In the genomic region with DNA sequence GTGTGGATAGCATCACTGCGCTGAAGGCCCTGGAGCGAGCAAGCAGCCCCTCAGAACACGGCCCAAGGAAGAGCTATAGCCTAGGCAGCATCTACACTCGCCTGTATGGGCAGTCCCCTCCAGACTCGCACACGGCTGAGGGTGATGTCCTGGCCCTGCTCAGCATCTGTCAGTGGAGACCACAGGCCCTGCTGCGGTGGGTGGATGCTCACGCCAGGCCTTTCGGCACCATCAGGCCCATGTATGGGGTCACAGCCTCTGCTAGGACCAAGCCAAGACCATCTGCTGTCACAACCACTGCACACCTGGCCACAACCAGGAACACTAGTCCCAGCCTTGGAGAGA, we compare ENCODE assay signal across 8 cellular contexts. TPM values are rescaled to one million over a fixed set of nuclear protein-coding genes. Genes with fewer than 3 reads are reported as not detected.
DNase-seq lines count a peak whose midpoint lies in the region; ATAC-seq and TF ChIP-seq lines count a peak whose summit lies in the region.

No MANE protein-coding gene starts in this region.

- 48 to 50% (median 50%) methylated on average over 9 of the region's 9 CpGs for WGBS in psoas muscle, 3 donors

- H3K4me2 ChIP-seq in DND-41 (ENCODE audit: insufficient read depth, low read length): peak overlapping the region; percentile 84
- peak overlapping the region; percentile 86 for H3K4me2 ChIP-seq in OCI-LY7 (ENCODE audit: low read length)

- H3K9me2 ChIP-seq in OCI-LY7 (ENCODE audit: insufficient read depth, low read length): no peaks in the 10 kb centered on the region

- peaks cover 49% of the 10 kb centered on the region for H3K36me3 ChIP-seq in DND-41 (ENCODE audit: insufficient read depth, low read length)
- H3K36me3 ChIP-seq in OCI-LY7 (ENCODE audit: insufficient read depth, low read length): peaks cover 36% of the 10 kb centered on the region
- H3K36me3 ChIP-seq in psoas muscle (ENCODE audit: insufficient read depth in 1 of 2, low read depth in 1 of 2): peaks cover 0 to 20% of the 10 kb centered on the region in 2 donors

- intact Hi-C loops in OCI-LY7 (cut with micrococcal nuclease; ENCODE audit: unreplicated experiment): loop anchor here (2.0 kb wide), 1 partner anchor 20 kb away; the partner anchor contains the start of gene ATRIP
- intact Hi-C loops in psoas muscle (cut with DNase I): loop anchor here (5.0 to 10.0 kb wide), 2 partner anchors 40 to 218 kb away; partner anchors contain the start of gene NCKIPSD (in 1 of the 2)

- H3K4me3 ChIP-seq in DND-41 (ENCODE audit: low read depth in 1 of 2, low read length in 2 of 2) (peak overlapping the region; percentile 35 to 67; a peak in 3 of 4 replicates), OCI-LY7 (ENCODE audit: low read depth, low read length, poor library complexity, severe bottlenecking) (peak overlapping the region; percentile 72), psoas muscle (peak overlapping the region; percentile 77)

- H3K4me1 ChIP-seq in DND-41 (ENCODE audit: insufficient read depth, low read length): peaks cover 69% of the 10 kb centered on the region
- H3K4me1 ChIP-seq in OCI-LY7 (ENCODE audit: insufficient read depth, low read length, poor library complexity, severe bottlenecking): peaks cover 63% of the 10 kb centered on the region
- H3K4me1 ChIP-seq in psoas muscle: peaks cover 40% of the 10 kb centered on the region

- H3K27ac ChIP-seq in DND-41 (ENCODE audit: low read length) (peak overlapping the region; percentile 89), OCI-LY7 (ENCODE audit: low read depth, low read length, poor library complexity, severe bottlenecking) (peak overlapping the region; percentile 59), epithelial cell of prostate (peak overlapping the region; percentile 98), psoas muscle (peak overlapping the region; percentile 99)

- no peak overlapping the region for H2AFZ ChIP-seq in DND-41 (ENCODE audit: low read depth, low read length)
- H2AFZ ChIP-seq in OCI-LY7 (ENCODE audit: low read length): no peak overlapping the region

- POLR2A ChIA-PET in OCI-LY7 (lab: Charles Lee): interaction anchor here (0.7 kb wide), 1 partner anchor 27 kb away, joined by 3 read pairs; the partner anchor contains the start of genes CCDC51 and TMA7

- TF ChIP-seq CTCF in DND-41 (IDR thresholded peaks at IDR 0.05; ENCODE audit: borderline replicate concordance, extremely low read depth, low read length, poor library complexity, severe bottlenecking): no peak
- TF ChIP-seq CTCF in OCI-LY7 (conservative IDR thresholded peaks at IDR 0.05; ENCODE audit: low read length): no peak
- no peak for TF ChIP-seq CTCF in psoas muscle (IDR thresholded peaks at IDR 0.05)

- CTCF ChIA-PET in OCI-LY7 (lab: Charles Lee; ENCODE audit: unreplicated experiment): no interaction called here

- BruUV-seq in OCI-LY7 (replicated peaks; lab: Mats Ljungman, UMichigan): no TSS peak

- no peaks in the 10 kb centered on the region for H3K9me3 ChIP-seq in DND-41 (ENCODE audit: insufficient read depth, low read length, severe bottlenecking)
- H3K9me3 ChIP-seq in OCI-LY7 (ENCODE audit: low read length): no peaks in the 10 kb centered on the region
- no peaks in the 10 kb centered on the region for H3K9me3 ChIP-seq in psoas muscle

- DNase-seq in DND-41: no peak
- DNase-seq in OCI-LY7 (ENCODE audit: low spot score): no peak
- DNase-seq in epithelial cell of prostate (ENCODE audit: low read depth, low spot score): no peak
- no peak for DNase-seq in psoas muscle
- DNase-seq in globus pallidus (ENCODE audit: low spot score): no peak
- no peak for DNase-seq in GM03348 (ENCODE audit: low spot score)
- no peak for DNase-seq in NCI-H2081 (lab: John Stamatoyannopoulos, UW)

- H3K79me2 ChIP-seq in DND-41 (ENCODE audit: insufficient read depth, low read length): peaks cover 61% of the 10 kb centered on the region
- peaks cover 47% of the 10 kb centered on the region for H3K79me2 ChIP-seq in OCI-LY7 (ENCODE audit: insufficient read depth, low read depth, low read length)

- H3K9ac ChIP-seq in DND-41 (ENCODE audit: low read depth, low read length): peak overlapping the region; percentile 68

- H3K27me3 ChIP-seq in DND-41 (ENCODE audit: insufficient read depth, low read length, poor library complexity) (no peaks in the 10 kb centered on the region), psoas muscle (ENCODE audit: insufficient read depth in 3 of 3, low read length in 2 of 3) (no peaks in the 10 kb centered on the region)

- H4K20me1 ChIP-seq in DND-41 (ENCODE audit: insufficient read depth, low read length): peaks cover 24% of the 10 kb centered on the region; the same call in 1 of the 2 replicates
- no peaks in the 10 kb centered on the region; the same call in 1 of the 2 replicates for H4K20me1 ChIP-seq in OCI-LY7 (ENCODE audit: insufficient read depth, low read length)

- no peak for ATAC-seq in DND-41 (ENCODE audit: insufficient read depth, low read depth)
- ATAC-seq in psoas muscle: no peak
- ATAC-seq in HG03025 (IDR thresholded peaks at IDR 0.05; ENCODE audit: low FRiP score, unreplicated experiment): no peak

RNA-seq across cellular contexts. Expression of gene ATRIP, which starts 20.5 kb away (rescaled TPM):
- total RNA-seq in OCI-LY7 (2014; rRNA removed; shearing (Covaris generic)): 16.3 and 16.8 TPM in 2 replicates
- total RNA-seq in OCI-LY7 (2022) (20.3 and 24.5 TPM in 2 replicates), psoas muscle (1 to 10 TPM; 4.4 to 5.6 (median 5.2) TPM)
- 1 to 10 TPM; 3.7 to 4.5 (median 3.9) TPM for polyA plus RNA-seq in psoas muscle

RNA-seq across cellular contexts. Expression of gene TMA7, which starts 27.0 kb away (rescaled TPM):
- 313 and 486 TPM in 2 replicates for total RNA-seq in OCI-LY7 (2014; rRNA removed; shearing (Covaris generic))
- total RNA-seq in OCI-LY7 (2022): 226 and 250 TPM in 2 replicates
- total RNA-seq in psoas muscle: 100 to 1,000 TPM; 156 to 218 (median 185) TPM
- polyA plus RNA-seq in psoas muscle: 100 to 1,000 TPM; 295 to 342 (median 332) TPM

RNA-seq across cellular contexts. Expression of gene CCDC51, which starts 27.2 kb away (rescaled TPM):
- total RNA-seq in OCI-LY7 (2014; rRNA removed; shearing (Covaris generic)): 22.0 and 23.0 TPM in 2 replicates
- total RNA-seq in OCI-LY7 (2022): 21.2 and 24.9 TPM in 2 replicates
- total RNA-seq in psoas muscle: 1 to 10 TPM; 5.3 to 9.5 (median 5.4) TPM
- 10 to 100 TPM in 2 of 3 donors, 1 to 10 TPM in 1; 7.7 to 19.6 (median 16.5) TPM for polyA plus RNA-seq in psoas muscle

RNA-seq across cellular contexts. Expression of gene SHISA5, which starts 36.9 kb away (rescaled TPM):
- 80.5 and 102 TPM in 2 replicates for total RNA-seq in OCI-LY7 (2014; rRNA removed; shearing (Covaris generic))
- total RNA-seq in OCI-LY7 (2022) (97.1 and 97.3 TPM in 2 replicates), psoas muscle (10 to 100 TPM; 23.9 to 34.7 (median 28.7) TPM)
- 10 to 100 TPM; 16.9 to 24.3 (median 23.1) TPM for polyA plus RNA-seq in psoas muscle

RNA-seq across cellular contexts. Expression of gene PLXNB1, which starts 37.2 kb away (rescaled TPM):
- total RNA-seq in OCI-LY7 (2014; rRNA removed; shearing (Covaris generic)): 4.4 and 14.9 TPM in 2 replicates
- total RNA-seq in OCI-LY7 (2022) (6.4 and 7.7 TPM in 2 replicates), psoas muscle (1 to 10 TPM; 2.5 to 3.9 (median 2.8) TPM)
- 1 to 10 TPM; 2.3 to 6.1 (median 2.5) TPM for polyA plus RNA-seq in psoas muscle
